13 cellular contexts compared by ENCODE assay signal in genomic region chr19:49491804-49492572, GRCh38. TPM values are rescaled to one million over a fixed set of nuclear protein-coding genes. Genes with fewer than 3 reads are reported as not detected.
DNase-seq lines count a peak whose midpoint lies in the region; ATAC-seq and TF ChIP-seq lines count a peak whose summit lies in the region.
"Had no signal": no experiment of that assay in that cellular context is flagged by ENCODE, and none has a peak within 500 bp of the region (broad histone marks: within the 10 kb centered on the region; RNA-seq: fewer than 3 reads in every experiment).

No MANE protein-coding gene starts in this region.

- POLR2A ChIA-PET in PC-9 (lab: Charles Lee; ENCODE audit: unreplicated experiment) = interaction anchor here (0.5 to 0.6 kb wide), 2 partner anchors 181 to 377 kb away, joined by 3 to 4 read pairs; no protein-coding TSS in a partner anchor

- H3K14ac ChIP-seq in neuronal stem cell (ENCODE audit: low read length) = no peak overlapping the region

- no peak overlapping the region for H4K91ac ChIP-seq in neuronal stem cell (ENCODE audit: low read depth, low read length, poor library complexity)

- H4K20me1 ChIP-seq in PC-9 (ENCODE audit: insufficient read depth) = peaks cover 52% of the 10 kb centered on the region

- H3K36me3 ChIP-seq in cardiac muscle cell = peaks cover 38% of the 10 kb centered on the region
- H3K36me3 ChIP-seq in left ventricle myocardium inferior = peaks cover 43% of the 10 kb centered on the region
- H3K36me3 ChIP-seq in PC-9 (ENCODE audit: low read depth) = peaks cover 55% of the 10 kb centered on the region
- H3K36me3 ChIP-seq in neuronal stem cell (replicated peaks in 1 of 2; ENCODE audit: control insufficient read depth in 2 of 2, insufficient read depth in 2 of 2, low read length in 2 of 2) = peaks cover 40 to 56% of the 10 kb centered on the region in 2 donors

- peak overlapping the region; percentile 95 for H3K27ac Mint-ChIP-seq in stimulated activated naive B cell treated with anti-CD40 and anti-IgM and Interleukin-4, amounts not matched to agents 10 μg/mL and 1 μg/mL and 100 μg/mL, for 72 hours

- no peaks in the 10 kb centered on the region for H3K9me3 Mint-ChIP-seq in stimulated activated naive B cell treated with anti-CD40 and anti-IgM and Interleukin-4, amounts not matched to agents 10 μg/mL and 1 μg/mL and 100 μg/mL, for 72 hours

- H3K27ac ChIP-seq in cardiac muscle cell (peak overlapping the region; percentile 61), left ventricle myocardium inferior (replicated peaks) (no peak overlapping the region), PC-9 (0 out of 2 replicates have a peak overlapping the region, but pooled peaks have one; percentile 39), neuronal stem cell (replicated peaks; ENCODE audit: low read length) (no peak overlapping the region)
- H3K27ac ChIP-seq: foreskin keratinocyte had no signal

- peaks cover 65 to 78% of the 10 kb centered on the region in 2 donors for H3K36me3 Mint-ChIP-seq in stimulated activated naive B cell treated with anti-CD40 and anti-IgM and Interleukin-4, amounts not matched to agents 10 μg/mL and 1 μg/mL and 100 μg/mL, for 72 hours

- H3K27me3 Mint-ChIP-seq in stimulated activated naive B cell treated with anti-CD40 and anti-IgM and Interleukin-4, amounts not matched to agents 10 μg/mL and 1 μg/mL and 100 μg/mL, for 72 hours = no peaks in the 10 kb centered on the region

- no peak overlapping the region for H3K23ac ChIP-seq in neuronal stem cell (ENCODE audit: low read depth, low read length, poor library complexity)

- H3K27me3 ChIP-seq in cardiac muscle cell (no peaks in the 10 kb centered on the region), left ventricle myocardium inferior (ENCODE audit: low read depth) (no peaks in the 10 kb centered on the region), PC-9 (ENCODE audit: insufficient read depth, low read depth) (no peaks in the 10 kb centered on the region), neuronal stem cell (ENCODE audit: control insufficient read depth in 3 of 3, insufficient read depth in 3 of 3, low read depth in 1 of 3, low read length in 3 of 3) (no peaks in the 10 kb centered on the region)
- H3K27me3 ChIP-seq: foreskin keratinocyte had no signal

- BruUV-seq in PC-9 (replicated peaks; lab: Mats Ljungman, UMichigan) = no TSS peak

- intact Hi-C loops in left ventricle myocardium inferior (cut with micrococcal nuclease) = no loop called here
- intact Hi-C loops in PC-9 (cut with micrococcal nuclease; ENCODE audit: unreplicated experiment) = no loop called here
- intact Hi-C loops in Right ventricle myocardium inferior (cut with DNase I) = loop anchor here (10.0 kb wide), 1 partner anchor 383 kb away; the partner anchor contains the start of genes AKT1S1 and TBC1D17

- no peak overlapping the region for H4K8ac ChIP-seq in neuronal stem cell (ENCODE audit: low read depth, low read length)

- no peak overlapping the region for H2BK120ac ChIP-seq in neuronal stem cell (ENCODE audit: low read depth, low read length)

- H2BK15ac ChIP-seq in neuronal stem cell (ENCODE audit: low read length) = no peak overlapping the region

- H3K9me3 ChIP-seq in cardiac muscle cell (ENCODE audit: low read depth) (no peaks in the 10 kb centered on the region), left ventricle myocardium inferior (replicated peaks) (no peaks in the 10 kb centered on the region), PC-9 (ENCODE audit: insufficient read depth, low read depth) (no peaks in the 10 kb centered on the region), neuronal stem cell (replicated peaks in 1 of 2; ENCODE audit: control insufficient read depth in 2 of 2, insufficient read depth in 1 of 2, low read depth in 1 of 2, low read length in 2 of 2) (no peaks in the 10 kb centered on the region)

- CTCF ChIA-PET in PC-9 (lab: Charles Lee) = no interaction called here

- H3K4me2 ChIP-seq in PC-9 = no peak overlapping the region
- H3K4me2 ChIP-seq in neuronal stem cell (ENCODE audit: insufficient read depth, low read length, poor library complexity, severe bottlenecking) = no peak overlapping the region

- peak overlapping the region; percentile 28 to 61 for H3K4me3 Mint-ChIP-seq in stimulated activated naive B cell treated with anti-CD40 and anti-IgM and Interleukin-4, amounts not matched to agents 10 μg/mL and 1 μg/mL and 100 μg/mL, for 72 hours

- H2BK12ac ChIP-seq in neuronal stem cell (ENCODE audit: low read length) = no peak overlapping the region

- TF ChIP-seq CTCF in cardiac muscle cell (IDR thresholded peaks at IDR 0.05; ENCODE audit: low read depth, low read length) (no peak), left ventricle myocardium inferior (IDR thresholded peaks at IDR 0.05; ENCODE audit: borderline replicate concordance) (no peak), PC-9 (conservative IDR thresholded peaks at IDR 0.05) (no peak; the same call in 1 of the 2 replicates)

- H3K4me3 ChIP-seq in cardiac muscle cell (no peak overlapping the region), left ventricle myocardium inferior (no peak overlapping the region), PC-9 (no peak overlapping the region), neuronal stem cell (ENCODE audit: low read length in 2 of 2) (no peak overlapping the region)

- H3K4me1 ChIP-seq in cardiac muscle cell (ENCODE audit: low read depth) (peaks cover 12% of the 10 kb centered on the region), left ventricle myocardium inferior (peaks cover 53% of the 10 kb centered on the region), PC-9 (replicated peaks; ENCODE audit: insufficient read depth) (peaks cover 18% of the 10 kb centered on the region), neuronal stem cell (ENCODE audit: control insufficient read depth in 2 of 2, insufficient read depth in 1 of 2, low read depth in 1 of 2, low read length in 2 of 2) (peaks cover 7 to 8% of the 10 kb centered on the region in 2 donors)
- H3K4me1 ChIP-seq: foreskin keratinocyte had no signal

- H3K4me1 Mint-ChIP-seq in stimulated activated naive B cell treated with anti-CD40 and anti-IgM and Interleukin-4, amounts not matched to agents 10 μg/mL and 1 μg/mL and 100 μg/mL, for 72 hours = peaks cover 27 to 44% of the 10 kb centered on the region in 2 donors

- no peak for ATAC-seq in stimulated activated naive B cell treated with anti-CD40 and anti-IgM and Interleukin-4, amounts not matched to agents 10 μg/mL and 1 μg/mL and 100 μg/mL, for 72 hours (replicated peaks)
- ATAC-seq in Right ventricle myocardium inferior (no peak), GM19463 (IDR thresholded peaks at IDR 0.05; ENCODE audit: unreplicated experiment) (no peak)
- ATAC-seq: foreskin keratinocyte, left cardiac atrium had no signal

- peaks cover 87% of the 10 kb centered on the region for H3F3A ChIP-seq in PC-9 (ENCODE audit: insufficient read depth, low read depth)

- no peak for DNase-seq in cardiac muscle cell (ENCODE audit: low read depth in 1 of 2, low spot score in 1 of 2)
- DNase-seq in left ventricle myocardium inferior = no peak
- no peak for DNase-seq in PC-9
- DNase-seq in cerebellar cortex (ENCODE audit: low spot score) = peak; percentile 50
- DNase-seq in stimulated activated naive B cell treated with anti-CD40 and anti-IgM and Interleukin-4, amounts not matched to agents 10 μg/mL and 1 μg/mL and 100 μg/mL, for 72 hours = no peak
- no peak for DNase-seq in Right ventricle myocardium inferior (ENCODE audit: missing footprints)
- DNase-seq in neuronal stem cell (ENCODE audit: low spot score) = no peak
- DNase-seq: cerebellar nuclear complex, left cardiac atrium, NCI-H226, Right ventricle myocardium superior had no signal

- H3K9ac ChIP-seq in neuronal stem cell (ENCODE audit: low read depth, low read length, poor library complexity) = no peak overlapping the region

- H3K9me2 ChIP-seq in PC-9 (ENCODE audit: insufficient read depth) = no peaks in the 10 kb centered on the region

- peaks cover 60% of the 10 kb centered on the region for H3K79me2 ChIP-seq in PC-9 (ENCODE audit: low read depth)

- no peak overlapping the region for H2BK5ac ChIP-seq in neuronal stem cell (ENCODE audit: low read length)

- peaks cover 14% of the 10 kb centered on the region for H3K79me1 ChIP-seq in neuronal stem cell (ENCODE audit: low read depth, low read length)

- H2AFZ ChIP-seq in PC-9 (no peak overlapping the region), neuronal stem cell (ENCODE audit: low read length) (no peak overlapping the region)

- no peak overlapping the region for H3K4ac ChIP-seq in neuronal stem cell (ENCODE audit: low read length)

- no peak overlapping the region for H2AK5ac ChIP-seq in neuronal stem cell (ENCODE audit: low read depth, low read length)

- H3K18ac ChIP-seq in neuronal stem cell (ENCODE audit: low read length) = no peak overlapping the region

- no CpG with 5 or more reads among the region's 7 CpGs for WGBS in neuronal stem cell (ENCODE audit: extremely low coverage in 2 of 2, insufficient read length in 2 of 2, insufficient replicate concordance in 1 of 2), 2 donors

RNA-seq across cellular contexts. Expression of gene RPS11, which starts 4.2 kb away (rescaled TPM):
- total RNA-seq in cardiac muscle cell (2,191 and 3,526 TPM in 2 replicates), left ventricle myocardium inferior (998 TPM), PC-9 (2021) (1,702 and 2,282 TPM in 2 replicates), Right ventricle myocardium inferior (1,100 TPM)
- 619 and 678 TPM in 2 replicates for polyA plus RNA-seq in cardiac muscle cell
- 5,708 TPM for polyA plus RNA-seq in neuronal stem cell (2013, experiment 1 of 2)
- polyA plus RNA-seq in neuronal stem cell (2013, experiment 2 of 2) = 5,584 TPM

RNA-seq across cellular contexts. Expression of gene RPL13A, which starts 4.6 kb away (rescaled TPM):
- total RNA-seq in cardiac muscle cell = 2,232 and 2,350 TPM in 2 replicates
- polyA plus RNA-seq in cardiac muscle cell = 752 and 964 TPM in 2 replicates
- total RNA-seq in left ventricle myocardium inferior = 1,308 TPM
- total RNA-seq in PC-9 (2021) = 2,360 and 3,865 TPM in 2 replicates
- total RNA-seq in Right ventricle myocardium inferior = 1,486 TPM
- polyA plus RNA-seq in neuronal stem cell (2013, experiment 1 of 2) = 6,856 TPM
- polyA plus RNA-seq in neuronal stem cell (2013, experiment 2 of 2) = 6,819 TPM

RNA-seq across cellular contexts. Expression of gene FLT3LG, which starts 18.0 kb away (rescaled TPM):
- total RNA-seq in cardiac muscle cell (0.28 and 2.0 TPM in 2 replicates), left ventricle myocardium inferior (3.1 TPM), PC-9 (2021) (5.1 and 5.3 TPM in 2 replicates), Right ventricle myocardium inferior (4.7 TPM)
- 0.86 and 2.6 TPM in 2 replicates for polyA plus RNA-seq in cardiac muscle cell
- polyA plus RNA-seq in neuronal stem cell (2013, experiment 1 of 2) = 2.0 TPM
- polyA plus RNA-seq in neuronal stem cell (2013, experiment 2 of 2) = 2.1 TPM

RNA-seq across cellular contexts. Expression of gene FCGRT, which starts 20.5 kb away (rescaled TPM):
- total RNA-seq in cardiac muscle cell = 48.8 and 61.4 TPM in 2 replicates
- polyA plus RNA-seq in cardiac muscle cell = 54.7 and 62.2 TPM in 2 replicates
- total RNA-seq in left ventricle myocardium inferior = 80.9 TPM
- 4.8 and 6.7 TPM in 2 replicates for total RNA-seq in PC-9 (2021)
- 105 TPM for total RNA-seq in Right ventricle myocardium inferior
- polyA plus RNA-seq in neuronal stem cell (2013, experiment 1 of 2) = 32.8 TPM
- polyA plus RNA-seq in neuronal stem cell (2013, experiment 2 of 2) = 29.3 TPM

RNA-seq across cellular contexts. Expression of gene RCN3, which starts 35.8 kb away (rescaled TPM):
- total RNA-seq in cardiac muscle cell = 12.8 and 15.2 TPM in 2 replicates
- polyA plus RNA-seq in cardiac muscle cell = 9.4 and 10.5 TPM in 2 replicates
- 7.5 TPM for total RNA-seq in left ventricle myocardium inferior
- 0.75 and 0.96 TPM in 2 replicates for total RNA-seq in PC-9 (2021)
- total RNA-seq in Right ventricle myocardium inferior = 7.4 TPM
- 6.8 TPM for polyA plus RNA-seq in neuronal stem cell (2013, experiment 1 of 2)
- polyA plus RNA-seq in neuronal stem cell (2013, experiment 2 of 2) = 7.0 TPM

Comparison
In these comparisons a context has a peak if more than half of its experiments do, and no peak if none do; other contexts are left out.
1. H3K27ac ChIP-seq: peak in cardiac muscle cell (single experiment) and PC-9 (single experiment); none in left ventricle myocardium inferior (single experiment) and neuronal stem cell (single experiment).